ENCODE assay signal across 14 cellular contexts in genomic region chr4:137635108-137635507, GRCh38.
DNase-seq lines count a peak whose midpoint lies in the region; ATAC-seq and TF ChIP-seq lines count a peak whose summit lies in the region.
"Had no signal": no experiment of that assay in that cellular context is flagged by ENCODE, and none has a peak within 500 bp of the region (broad histone marks: within the 10 kb centered on the region; RNA-seq: fewer than 3 reads in every experiment).

No MANE protein-coding gene starts in this region.

- WGBS in right cardiac atrium = 60% methylated on average over 3 of the region's 3 CpGs

- H3K36me3 Mint-ChIP-seq in activated naive CD4-positive, alpha-beta T cell treated with anti-CD3 and anti-CD28 coated beads, Interleukin-2, amount 50 U/mL, for 72 hours = no peaks in the 10 kb centered on the region
- H3K36me3 Mint-ChIP-seq: activated naive CD8-positive, alpha-beta T cell treated with anti-CD3 and anti-CD28 coated beads for 36 hours had no signal

- TF ChIP-seq CTCF in right atrium auricular region (IDR thresholded peaks at IDR 0.05) (no peak), brain microvascular endothelial cell (IDR thresholded peaks at IDR 0.05; ENCODE audit: low read depth, low read length, missing control alignments) (no peak), upper lobe of right lung (IDR thresholded peaks at IDR 0.05) (no peak)

- H3K27me3 ChIP-seq in right atrium auricular region = no peaks in the 10 kb centered on the region
- no peaks in the 10 kb centered on the region for H3K27me3 ChIP-seq in brain microvascular endothelial cell (replicated peaks)
- H3K27me3 ChIP-seq in right cardiac atrium (ENCODE audit: control insufficient read depth, insufficient read depth) = no peaks in the 10 kb centered on the region
- no peaks in the 10 kb centered on the region for H3K27me3 ChIP-seq in upper lobe of right lung
- H3K27me3 ChIP-seq: neutrophil had no signal

- in situ Hi-C loops in brain microvascular endothelial cell (cut with HindIII; ENCODE audit: low pct_ligation_motif_present, low sequenced_read_pairs) = no loop called here

- H3K4me1 ChIP-seq in right atrium auricular region = no peaks in the 10 kb centered on the region
- no peaks in the 10 kb centered on the region for H3K4me1 ChIP-seq in right cardiac atrium (ENCODE audit: control insufficient read depth, insufficient read depth, low read length)
- H3K4me1 ChIP-seq in upper lobe of right lung = no peaks in the 10 kb centered on the region

- H3K9me3 Mint-ChIP-seq in activated naive CD4-positive, alpha-beta T cell treated with anti-CD3 and anti-CD28 coated beads, Interleukin-2, amount 50 U/mL, for 72 hours = peaks cover 4 to 10% of the 10 kb centered on the region in 2 donors

- DNase-seq in Right ventricle myocardium inferior (ENCODE audit: missing footprints) = no peak
- DNase-seq in right atrium auricular region (ENCODE audit: low spot score) = no peak
- peak; percentile 7 for DNase-seq in brain microvascular endothelial cell
- DNase-seq in right cardiac atrium = peak in 1 of 3 donors; percentile 26
- DNase-seq in upper lobe of right lung = no peak
- no peak for DNase-seq in activated naive CD4-positive, alpha-beta T cell treated with anti-CD3 and anti-CD28 coated beads, Interleukin-2, amount 50 U/mL, for 72 hours (ENCODE audit: low spot score in 2 of 2)
- DNase-seq in stimulated activated CD4-positive, alpha-beta T cell treated with anti-CD3 and anti-CD28 coated beads, Interleukin-2, amount 100 ng/mL, for 48 hours = no peak
- DNase-seq: ACHN; activated naive CD8-positive, alpha-beta T cell treated with anti-CD3 and anti-CD28 coated beads for 36 hours; Calu3; cerebellar nuclear complex; WERI-Rb-1 had no signal

- H3K36me3 ChIP-seq in right atrium auricular region (no peaks in the 10 kb centered on the region), brain microvascular endothelial cell (replicated peaks) (no peaks in the 10 kb centered on the region), upper lobe of right lung (no peaks in the 10 kb centered on the region)
- H3K36me3 ChIP-seq: neutrophil, WERI-Rb-1 had no signal

- ATAC-seq in Right ventricle myocardium inferior = peak; percentile 86
- ATAC-seq in right cardiac atrium = peak; percentile 57 to 78
- ATAC-seq in upper lobe of right lung = peak; percentile 31
- ATAC-seq in HG03342 (IDR thresholded peaks at IDR 0.05; ENCODE audit: unreplicated experiment) = no peak
- no peak for ATAC-seq in activated naive CD4-positive, alpha-beta T cell treated with anti-CD3 and anti-CD28 coated beads, Interleukin-2, amount 50 U/mL, for 72 hours

- intact Hi-C loops in Right ventricle myocardium inferior (cut with DNase I) (no loop called here), right cardiac atrium (cut with DNase I) (no loop called here), upper lobe of right lung (cut with DNase I) (no loop called here)

- H3K27ac Mint-ChIP-seq in activated naive CD4-positive, alpha-beta T cell treated with anti-CD3 and anti-CD28 coated beads, Interleukin-2, amount 50 U/mL, for 72 hours = no peak overlapping the region
- H3K27ac Mint-ChIP-seq: activated naive CD8-positive, alpha-beta T cell treated with anti-CD3 and anti-CD28 coated beads for 36 hours had no signal

- peaks cover 0 to 5% of the 10 kb centered on the region in 2 donors for H3K9me3 ChIP-seq in right atrium auricular region
- H3K9me3 ChIP-seq in right cardiac atrium (ENCODE audit: control insufficient read depth, low read length) = no peaks in the 10 kb centered on the region
- H3K9me3 ChIP-seq in upper lobe of right lung = no peaks in the 10 kb centered on the region
- H3K9me3 ChIP-seq: neutrophil had no signal

- H3K4me3 ChIP-seq in right atrium auricular region (no peak overlapping the region), brain microvascular endothelial cell (ENCODE audit: low read depth, low read length) (no peak overlapping the region), right cardiac atrium (ENCODE audit: low read length) (no peak overlapping the region), upper lobe of right lung (no peak overlapping the region)

- no peak overlapping the region for H3K27ac ChIP-seq in right atrium auricular region
- H3K27ac ChIP-seq in brain microvascular endothelial cell = no peak overlapping the region
- H3K27ac ChIP-seq in right cardiac atrium (ENCODE audit: low read length) = no peak overlapping the region
- H3K27ac ChIP-seq in upper lobe of right lung = no peak overlapping the region
- H3K27ac ChIP-seq: neutrophil, WERI-Rb-1 had no signal

Comparison
In these comparisons a context has a peak if more than half of its experiments do, and no peak if none do; other contexts are left out.
1. ATAC-seq: peak in Right ventricle myocardium inferior (single experiment), right cardiac atrium (2 of 2) and upper lobe of right lung (single experiment); none in HG03342 (single experiment) and activated naive CD4-positive, alpha-beta T cell treated with anti-CD3 and anti-CD28 coated beads, Interleukin-2, amount 50 U/mL, for 72 hours (0 of 2).